ENCODE assay signal across 1 cellular context in the genomic region with DNA sequence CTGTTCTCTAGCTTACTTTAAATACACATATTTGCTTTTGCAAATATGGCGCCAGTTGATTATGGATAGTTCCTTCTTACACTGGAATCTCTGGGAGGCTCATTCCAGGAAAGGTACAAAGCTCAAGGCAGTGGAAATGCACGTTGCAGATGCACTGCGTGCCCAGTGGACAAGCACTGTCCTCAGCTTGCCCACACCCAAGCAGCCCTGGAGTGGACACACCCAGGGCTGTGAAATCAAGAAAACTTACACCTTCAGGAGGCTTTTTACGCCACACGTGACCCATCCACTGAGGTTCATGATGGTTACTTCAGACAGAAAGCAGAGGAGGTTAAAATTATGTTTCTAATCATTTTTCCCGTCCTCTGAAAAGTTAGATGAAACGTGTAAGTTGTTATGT.
A peak's percentile ranks its signal among the peaks of the same experiment; 100 is the strongest.
TF ChIP-seq lines count a peak whose summit lies in the region.

No MANE protein-coding gene starts in this region.

TF ChIP-seq in HepG2, 621 proteins besides CTCF, POLR2A, EP300 and RAD21 (continued from another document and continues in another):
- TF ChIP-seq, protein P1, sequence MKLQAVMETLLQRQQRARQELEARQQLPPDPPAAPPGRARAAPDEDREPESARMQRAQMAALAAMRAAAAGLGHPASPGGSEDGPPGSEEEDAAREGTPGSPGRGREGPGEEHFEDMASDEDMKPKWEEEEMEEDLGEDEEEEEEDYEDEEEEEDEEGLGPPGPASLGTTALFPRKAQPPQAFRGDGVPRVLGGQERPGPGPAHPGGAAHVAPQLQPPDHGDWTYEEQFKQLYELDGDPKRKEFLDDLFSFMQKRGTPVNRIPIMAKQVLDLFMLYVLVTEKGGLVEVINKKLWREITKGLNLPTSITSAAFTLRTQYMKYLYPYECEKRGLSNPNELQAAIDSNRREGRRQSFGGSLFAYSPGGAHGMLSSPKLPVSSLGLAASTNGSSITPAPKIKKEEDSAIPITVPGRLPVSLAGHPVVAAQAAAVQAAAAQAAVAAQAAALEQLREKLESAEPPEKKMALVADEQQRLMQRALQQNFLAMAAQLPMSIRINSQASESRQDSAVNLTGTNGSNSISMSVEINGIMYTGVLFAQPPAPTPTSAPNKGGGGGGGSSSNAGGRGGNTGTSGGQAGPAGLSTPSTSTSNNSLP (IDR thresholded peaks at IDR 0.05; ENCODE audit: low read depth, low read length): peak; percentile 66; the same call in 1 of the 2 replicates
- TF ChIP-seq, protein P2, sequence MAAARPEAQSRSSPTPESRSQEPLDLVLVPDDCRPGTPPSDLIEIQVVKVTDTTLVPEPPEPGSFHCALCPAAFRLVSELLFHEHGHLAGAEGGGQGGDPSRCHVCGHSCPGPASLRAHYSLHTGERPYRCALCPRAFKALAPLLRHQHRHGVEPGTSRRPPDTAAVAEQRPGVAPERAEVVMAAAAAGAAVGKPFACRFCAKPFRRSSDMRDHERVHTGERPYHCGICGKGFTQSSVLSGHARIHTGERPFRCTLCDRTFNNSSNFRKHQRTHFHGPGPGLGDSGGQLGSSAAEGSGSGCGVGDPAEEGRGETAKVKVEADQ (CRISPR knock-in tag; IDR thresholded peaks at IDR 0.05; ENCODE audit: borderline replicate concordance): no peak
- TF ChIP-seq NFYC (CRISPR knock-in tag; IDR thresholded peaks at IDR 0.05) (no peak), BRCA1 (CRISPR knock-in tag; IDR thresholded peaks at IDR 0.05) (no peak), ZNF24 (IDR thresholded peaks at IDR 0.05) (no peak), HNRNPK (IDR thresholded peaks at IDR 0.05; ENCODE audit: low read depth, low read length, poor library complexity, severe bottlenecking) (no peak), ZMYM2 (CRISPR knock-in tag; IDR thresholded peaks at IDR 0.05) (peak; percentile 62), MZF1 (CRISPR knock-in tag; IDR thresholded peaks at IDR 0.05; ENCODE audit: borderline replicate concordance) (no peak), KLF12 (CRISPR knock-in tag; IDR thresholded peaks at IDR 0.05; ENCODE audit: borderline replicate concordance) (0 out of 2 replicates have a peak, but pooled peaks have one; percentile 28), GLI4 (CRISPR knock-in tag; IDR thresholded peaks at IDR 0.05; ENCODE audit: borderline replicate concordance) (no peak), ZNF546 (CRISPR knock-in tag; conservative IDR thresholded peaks at IDR 0.05) (no peak), MAFF (IDR thresholded peaks at IDR 0.05; ENCODE audit: low read depth, low read length) (no peak), ZNF264 (CRISPR knock-in tag; IDR thresholded peaks at IDR 0.05) (no peak), FOXP1 (IDR thresholded peaks at IDR 0.05) (no peak), FOXP1 (CRISPR knock-in tag; IDR thresholded peaks at IDR 0.05) (peak; percentile 67), ZNF430 (CRISPR knock-in tag; IDR thresholded peaks at IDR 0.05) (peak; percentile 60; the same call in 1 of the 2 replicates), ZNF251 (CRISPR knock-in tag; IDR thresholded peaks at IDR 0.05) (no peak), WIZ (CRISPR knock-in tag; IDR thresholded peaks at IDR 0.05) (peak; percentile 66; the same call in 1 of the 2 replicates), SIX1 (CRISPR knock-in tag; IDR thresholded peaks at IDR 0.05; ENCODE audit: borderline replicate concordance) (peak; percentile 20; the same call in 1 of the 2 replicates), ZNF572 (CRISPR knock-in tag; IDR thresholded peaks at IDR 0.05) (no peak), ZNF652 (CRISPR knock-in tag; IDR thresholded peaks at IDR 0.05; ENCODE audit: borderline replicate concordance, low read depth) (no peak), ZNF747 (CRISPR knock-in tag; IDR thresholded peaks at IDR 0.05; ENCODE audit: borderline replicate concordance) (0 out of 2 replicates have a peak, but pooled peaks have one; percentile 43), MED13 (CRISPR knock-in tag; IDR thresholded peaks at IDR 0.05) (no peak), ZNF34 (CRISPR knock-in tag; IDR thresholded peaks at IDR 0.05; ENCODE audit: borderline replicate concordance) (no peak), ZNF205 (CRISPR knock-in tag; IDR thresholded peaks at IDR 0.05) (0 out of 2 replicates have a peak, but pooled peaks have one; percentile 39)
- TF ChIP-seq, protein P3, sequence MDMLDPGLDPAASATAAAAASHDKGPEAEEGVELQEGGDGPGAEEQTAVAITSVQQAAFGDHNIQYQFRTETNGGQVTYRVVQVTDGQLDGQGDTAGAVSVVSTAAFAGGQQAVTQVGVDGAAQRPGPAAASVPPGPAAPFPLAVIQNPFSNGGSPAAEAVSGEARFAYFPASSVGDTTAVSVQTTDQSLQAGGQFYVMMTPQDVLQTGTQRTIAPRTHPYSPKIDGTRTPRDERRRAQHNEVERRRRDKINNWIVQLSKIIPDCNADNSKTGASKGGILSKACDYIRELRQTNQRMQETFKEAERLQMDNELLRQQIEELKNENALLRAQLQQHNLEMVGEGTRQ (IDR thresholded peaks at IDR 0.05; ENCODE audit: low read depth, low read length): no peak
- TF ChIP-seq, protein P3 (CRISPR knock-in tag; IDR thresholded peaks at IDR 0.05; ENCODE audit: borderline replicate concordance): no peak
- TF ChIP-seq, protein P4, sequence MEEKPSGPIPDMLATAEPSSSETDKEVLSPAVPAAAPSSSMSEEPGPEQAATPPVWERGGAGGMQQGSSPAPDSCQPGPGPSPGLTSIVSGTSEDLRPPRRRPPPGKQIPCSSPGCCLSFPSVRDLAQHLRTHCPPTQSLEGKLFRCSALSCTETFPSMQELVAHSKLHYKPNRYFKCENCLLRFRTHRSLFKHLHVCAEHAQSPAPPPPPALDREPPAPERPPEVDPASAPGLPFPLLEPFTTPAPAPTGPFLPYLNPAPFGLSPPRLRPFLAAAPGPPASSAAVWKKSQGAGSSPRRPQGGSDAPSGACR (CRISPR knock-in tag; IDR thresholded peaks at IDR 0.05): no peak
- TF ChIP-seq, protein P5, sequence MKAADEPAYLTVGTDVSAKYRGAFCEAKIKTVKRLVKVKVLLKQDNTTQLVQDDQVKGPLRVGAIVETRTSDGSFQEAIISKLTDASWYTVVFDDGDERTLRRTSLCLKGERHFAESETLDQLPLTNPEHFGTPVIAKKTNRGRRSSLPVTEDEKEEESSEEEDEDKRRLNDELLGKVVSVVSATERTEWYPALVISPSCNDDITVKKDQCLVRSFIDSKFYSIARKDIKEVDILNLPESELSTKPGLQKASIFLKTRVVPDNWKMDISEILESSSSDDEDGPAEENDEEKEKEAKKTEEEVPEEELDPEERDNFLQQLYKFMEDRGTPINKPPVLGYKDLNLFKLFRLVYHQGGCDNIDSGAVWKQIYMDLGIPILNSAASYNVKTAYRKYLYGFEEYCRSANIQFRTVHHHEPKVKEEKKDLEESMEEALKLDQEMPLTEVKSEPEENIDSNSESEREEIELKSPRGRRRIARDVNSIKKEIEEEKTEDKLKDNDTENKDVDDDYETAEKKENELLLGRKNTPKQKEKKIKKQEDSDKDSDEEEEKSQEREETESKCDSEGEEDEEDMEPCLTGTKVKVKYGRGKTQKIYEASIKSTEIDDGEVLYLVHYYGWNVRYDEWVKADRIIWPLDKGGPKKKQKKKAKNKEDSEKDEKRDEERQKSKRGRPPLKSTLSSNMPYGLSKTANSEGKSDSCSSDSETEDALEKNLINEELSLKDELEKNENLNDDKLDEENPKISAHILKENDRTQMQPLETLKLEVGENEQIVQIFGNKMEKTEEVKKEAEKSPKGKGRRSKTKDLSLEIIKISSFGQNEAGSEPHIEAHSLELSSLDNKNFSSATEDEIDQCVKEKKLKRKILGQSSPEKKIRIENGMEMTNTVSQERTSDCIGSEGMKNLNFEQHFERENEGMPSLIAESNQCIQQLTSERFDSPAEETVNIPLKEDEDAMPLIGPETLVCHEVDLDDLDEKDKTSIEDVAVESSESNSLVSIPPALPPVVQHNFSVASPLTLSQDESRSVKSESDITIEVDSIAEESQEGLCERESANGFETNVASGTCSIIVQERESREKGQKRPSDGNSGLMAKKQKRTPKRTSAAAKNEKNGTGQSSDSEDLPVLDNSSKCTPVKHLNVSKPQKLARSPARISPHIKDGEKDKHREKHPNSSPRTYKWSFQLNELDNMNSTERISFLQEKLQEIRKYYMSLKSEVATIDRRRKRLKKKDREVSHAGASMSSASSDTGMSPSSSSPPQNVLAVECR (CRISPR knock-in tag; IDR thresholded peaks at IDR 0.05; ENCODE audit: borderline replicate concordance): no peak; the same call in 1 of the 2 replicates
- TF ChIP-seq, protein P6, sequence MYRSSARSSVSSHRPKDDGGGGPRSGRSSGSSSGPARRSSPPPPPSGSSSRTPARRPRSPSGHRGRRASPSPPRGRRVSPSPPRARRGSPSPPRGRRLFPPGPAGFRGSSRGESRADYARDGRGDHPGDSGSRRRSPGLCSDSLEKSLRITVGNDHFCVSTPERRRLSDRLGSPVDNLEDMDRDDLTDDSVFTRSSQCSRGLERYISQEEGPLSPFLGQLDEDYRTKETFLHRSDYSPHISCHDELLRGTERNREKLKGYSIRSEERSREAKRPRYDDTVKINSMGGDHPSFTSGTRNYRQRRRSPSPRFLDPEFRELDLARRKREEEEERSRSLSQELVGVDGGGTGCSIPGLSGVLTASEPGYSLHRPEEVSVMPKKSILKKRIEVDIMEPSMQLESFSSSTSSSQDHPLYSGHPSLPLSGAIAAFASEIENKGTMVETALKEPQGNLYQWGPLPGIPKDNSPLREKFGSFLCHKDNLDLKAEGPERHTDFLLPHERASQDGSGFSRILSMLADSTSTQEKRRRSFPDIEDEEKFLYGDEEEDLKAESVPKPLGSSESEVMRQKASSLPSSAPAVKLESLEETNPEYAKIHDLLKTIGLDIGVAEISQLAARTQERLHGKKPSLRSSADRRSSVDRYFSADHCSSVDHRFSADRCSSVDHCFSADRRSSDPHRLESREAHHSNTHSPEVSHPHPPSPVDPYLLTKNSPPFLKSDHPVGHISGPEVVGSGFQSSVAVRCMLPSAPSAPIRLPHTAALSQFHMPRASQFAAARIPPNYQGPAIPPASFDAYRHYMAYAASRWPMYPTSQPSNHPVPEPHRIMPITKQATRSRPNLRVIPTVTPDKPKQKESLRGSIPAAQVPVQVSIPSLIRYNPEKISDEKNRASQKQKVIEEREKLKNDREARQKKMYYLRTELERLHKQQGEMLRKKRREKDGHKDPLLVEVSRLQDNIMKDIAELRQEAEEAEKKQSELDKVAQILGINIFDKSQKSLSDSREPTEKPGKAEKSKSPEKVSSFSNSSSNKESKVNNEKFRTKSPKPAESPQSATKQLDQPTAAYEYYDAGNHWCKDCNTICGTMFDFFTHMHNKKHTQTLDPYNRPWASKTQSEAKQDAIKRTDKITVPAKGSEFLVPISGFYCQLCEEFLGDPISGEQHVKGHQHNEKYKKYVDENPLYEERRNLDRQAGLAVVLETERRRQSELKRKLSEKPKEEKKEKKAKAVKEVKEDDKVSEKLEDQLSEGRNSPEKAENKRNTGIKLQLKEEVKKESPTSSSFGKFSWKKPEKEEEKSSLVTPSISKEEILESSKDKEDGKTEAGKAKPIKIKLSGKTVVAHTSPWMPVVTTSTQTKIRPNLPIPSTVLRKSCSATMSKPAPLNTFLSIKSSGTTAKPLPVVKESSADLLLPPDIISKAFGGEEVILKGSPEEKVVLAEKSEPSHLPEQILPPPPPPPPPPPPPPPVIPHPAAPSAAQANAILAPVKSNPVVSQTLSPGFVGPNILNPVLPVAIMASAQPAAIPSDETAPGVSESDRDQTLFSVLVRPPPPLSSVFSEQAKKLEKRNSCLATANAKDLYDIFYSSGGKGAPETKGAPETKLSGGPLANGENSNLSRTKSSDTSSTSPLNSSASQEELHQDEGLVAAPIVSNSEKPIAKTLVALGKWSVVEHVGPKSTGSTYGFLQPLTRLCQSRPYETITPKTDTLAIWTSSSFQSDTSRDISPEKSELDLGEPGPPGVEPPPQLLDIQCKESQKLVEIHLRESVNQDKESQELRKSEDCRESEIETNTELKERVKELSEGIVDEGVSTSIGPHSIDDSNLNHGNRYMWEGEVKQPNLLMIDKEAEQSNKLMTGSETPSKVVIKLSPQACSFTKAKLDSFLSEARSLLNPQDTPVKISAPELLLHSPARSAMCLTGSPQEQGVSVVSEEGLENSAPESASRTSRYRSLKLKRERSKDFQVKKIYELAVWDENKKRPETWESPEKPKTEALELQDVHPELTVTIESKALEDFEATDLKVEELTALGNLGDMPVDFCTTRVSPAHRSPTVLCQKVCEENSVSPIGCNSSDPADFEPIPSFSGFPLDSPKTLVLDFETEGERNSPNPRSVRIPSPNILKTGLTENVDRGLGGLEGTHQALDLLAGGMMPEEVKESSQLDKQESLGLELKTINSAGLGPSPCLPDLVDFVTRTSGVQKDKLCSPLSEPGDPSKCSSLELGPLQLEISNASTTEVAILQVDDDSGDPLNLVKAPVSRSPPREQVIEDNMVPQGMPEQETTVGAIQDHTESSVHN (CRISPR knock-in tag; IDR thresholded peaks at IDR 0.05): no peak
- TF ChIP-seq, protein P7, sequence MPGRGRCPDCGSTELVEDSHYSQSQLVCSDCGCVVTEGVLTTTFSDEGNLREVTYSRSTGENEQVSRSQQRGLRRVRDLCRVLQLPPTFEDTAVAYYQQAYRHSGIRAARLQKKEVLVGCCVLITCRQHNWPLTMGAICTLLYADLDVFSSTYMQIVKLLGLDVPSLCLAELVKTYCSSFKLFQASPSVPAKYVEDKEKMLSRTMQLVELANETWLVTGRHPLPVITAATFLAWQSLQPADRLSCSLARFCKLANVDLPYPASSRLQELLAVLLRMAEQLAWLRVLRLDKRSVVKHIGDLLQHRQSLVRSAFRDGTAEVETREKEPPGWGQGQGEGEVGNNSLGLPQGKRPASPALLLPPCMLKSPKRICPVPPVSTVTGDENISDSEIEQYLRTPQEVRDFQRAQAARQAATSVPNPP (CRISPR knock-in tag; IDR thresholded peaks at IDR 0.05): no peak
- TF ChIP-seq, protein P8, sequence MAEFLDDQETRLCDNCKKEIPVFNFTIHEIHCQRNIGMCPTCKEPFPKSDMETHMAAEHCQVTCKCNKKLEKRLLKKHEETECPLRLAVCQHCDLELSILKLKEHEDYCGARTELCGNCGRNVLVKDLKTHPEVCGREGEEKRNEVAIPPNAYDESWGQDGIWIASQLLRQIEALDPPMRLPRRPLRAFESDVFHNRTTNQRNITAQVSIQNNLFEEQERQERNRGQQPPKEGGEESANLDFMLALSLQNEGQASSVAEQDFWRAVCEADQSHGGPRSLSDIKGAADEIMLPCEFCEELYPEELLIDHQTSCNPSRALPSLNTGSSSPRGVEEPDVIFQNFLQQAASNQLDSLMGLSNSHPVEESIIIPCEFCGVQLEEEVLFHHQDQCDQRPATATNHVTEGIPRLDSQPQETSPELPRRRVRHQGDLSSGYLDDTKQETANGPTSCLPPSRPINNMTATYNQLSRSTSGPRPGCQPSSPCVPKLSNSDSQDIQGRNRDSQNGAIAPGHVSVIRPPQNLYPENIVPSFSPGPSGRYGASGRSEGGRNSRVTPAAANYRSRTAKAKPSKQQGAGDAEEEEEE (CRISPR knock-in tag; IDR thresholded peaks at IDR 0.05; ENCODE audit: borderline replicate concordance): no peak
- TF ChIP-seq, protein P9, sequence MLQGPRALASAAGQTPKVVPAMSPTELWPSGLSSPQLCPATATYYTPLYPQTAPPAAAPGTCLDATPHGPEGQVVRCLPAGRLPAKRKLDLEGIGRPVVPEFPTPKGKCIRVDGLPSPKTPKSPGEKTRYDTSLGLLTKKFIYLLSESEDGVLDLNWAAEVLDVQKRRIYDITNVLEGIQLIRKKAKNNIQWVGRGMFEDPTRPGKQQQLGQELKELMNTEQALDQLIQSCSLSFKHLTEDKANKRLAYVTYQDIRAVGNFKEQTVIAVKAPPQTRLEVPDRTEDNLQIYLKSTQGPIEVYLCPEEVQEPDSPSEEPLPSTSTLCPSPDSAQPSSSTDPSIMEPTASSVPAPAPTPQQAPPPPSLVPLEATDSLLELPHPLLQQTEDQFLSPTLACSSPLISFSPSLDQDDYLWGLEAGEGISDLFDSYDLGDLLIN (CRISPR knock-in tag; IDR thresholded peaks at IDR 0.05; ENCODE audit: borderline replicate concordance): no peak
